ENCODE assay signal across 31 cellular contexts in genomic region chr1:234555390-234556112, GRCh38. TPM values are rescaled to one million over a fixed set of nuclear protein-coding genes. Genes with fewer than 3 reads are reported as not detected.
DNase-seq lines count a peak whose midpoint lies in the region; ATAC-seq, FAIRE-seq and TF ChIP-seq lines count a peak whose summit lies in the region.
"Had no signal": no experiment of that assay in that cellular context is flagged by ENCODE, and none has a peak within 500 bp of the region (broad histone marks: within the 10 kb centered on the region; RNA-seq: fewer than 3 reads in every experiment).

No MANE protein-coding gene starts in this region.

- POLR2A ChIA-PET in K562 (lab: Yijun Ruan, JAX), result interaction anchor here (0.7 to 4.9 kb wide), 9 partner anchors 8 to 57 kb away, joined by 3 to 37 read pairs (median 4); no protein-coding TSS in a partner anchor

- TF ChIP-seq POLR2A in K562 (conservative IDR thresholded peaks at IDR 0.05), result no peak

- H3K36me3 ChIP-seq in K562 (ENCODE audit: control insufficient read depth, insufficient read depth, low read length) (no peaks in the 10 kb centered on the region), rectal smooth muscle tissue (ENCODE audit: control insufficient read depth, insufficient read depth, low read length) (no peaks in the 10 kb centered on the region)
- H3K36me3 ChIP-seq: adrenal gland, brain microvascular endothelial cell, MG63, pancreas, tibial artery had no signal

- no peak for TF ChIP-seq RAD21 in K562 (CRISPR knock-in tag; conservative IDR thresholded peaks at IDR 0.05 in 1 of 2, IDR thresholded peaks at IDR 0.05 in 1 of 2)

- H3K9me1 ChIP-seq in K562 (ENCODE audit: control insufficient read depth, insufficient read depth, low read length), result no peaks in the 10 kb centered on the region

- TF ChIP-seq CTCF in K562 (IDR thresholded peaks at IDR 0.05 in 2 of 3, conservative IDR thresholded peaks at IDR 0.05 in 1 of 3; ENCODE audit: insufficient read depth in 2 of 3, low read depth in 1 of 3, low read length in 3 of 3), result no peak

- CTCF ChIA-PET in K562 (lab: Yijun Ruan, JAX; ENCODE audit: low intra/inter-chr PET ratio), result no interaction called here

- TF ChIP-seq EP300 in K562 (IDR thresholded peaks at IDR 0.05; ENCODE audit: low read length), result no peak

- in situ Hi-C loops in K562 (cut with MboI), result no loop called here

- H3K4me3 ChIP-seq in K562 (no peak overlapping the region), rectal smooth muscle tissue (ENCODE audit: low read length) (no peak overlapping the region)
- H3K4me3 ChIP-seq: adrenal gland, GM23248, MG63, pancreas, PC-9, tibial artery had no signal

- peak; percentile 16 for FAIRE-seq in HTR-8/SVneo (lab: Jason Lieb, UNC)
- no peak for FAIRE-seq in K562 (lab: Jason Lieb, UNC)
- FAIRE-seq: colon, kidney, pancreas, TTC549 had no signal

- peak overlapping the region; percentile 58; the same call in 1 of the 2 replicates for H2AFZ ChIP-seq in K562 (ENCODE audit: low read depth, low read length)
- H2AFZ ChIP-seq: GM23248, PC-9 had no signal

- BruUV-seq in K562 (replicated peaks; lab: Mats Ljungman, UMichigan), result no TSS peak

- H3K4me1 ChIP-seq in K562 (replicated peaks in 1 of 2; ENCODE audit: control insufficient read depth in 2 of 2, insufficient read depth in 2 of 2, low read length in 2 of 2) (peaks cover 32 to 54% of the 10 kb centered on the region in 2 experiments), rectal smooth muscle tissue (ENCODE audit: control insufficient read depth, insufficient read depth, low read length) (peaks cover 19% of the 10 kb centered on the region)
- H3K4me1 ChIP-seq: pancreas had no signal

- WGBS in K562 (ENCODE audit: insufficient coverage, low coverage, missing lambda C conversion rate), result 91% methylated on average over 13 of the region's 13 CpGs

- H3K79me2 ChIP-seq in K562 (ENCODE audit: control insufficient read depth, insufficient read depth, low read length), result no peaks in the 10 kb centered on the region

- no peaks in the 10 kb centered on the region for H3K9me3 ChIP-seq in K562 (replicated peaks; ENCODE audit: control insufficient read depth, insufficient read depth, low read depth, low read length)
- H3K9me3 ChIP-seq: adrenal gland, MG63, pancreas, tibial artery had no signal

- intact Hi-C loops in K562 (cut with micrococcal nuclease), result no loop called here

- no peak for DNase-seq in HTR-8/SVneo (ENCODE audit: insufficient read length, low spot score)
- no peak for DNase-seq in K562 (ENCODE audit: extremely low read depth in 1 of 4, low spot score in 3 of 4)
- peak; percentile 40 for DNase-seq in kidney tubule cell (ENCODE audit: low spot score)
- DNase-seq in NAMALWA (ENCODE audit: low spot score), result no peak
- DNase-seq in SK-N-DZ (ENCODE audit: low spot score), result no peak
- DNase-seq: ACHN; activated CD4-positive, alpha-beta T cell treated with anti-CD3 and anti-CD28 coated beads, Interleukin-2, amount 50 U/mL, for 4 hours; activated naive CD4-positive, alpha-beta T cell treated with Interleukin-2 at 50 U/mL for 16 hours; activated T-cell treated with anti-CD3 and anti-CD28 coated beads, Interleukin-2, amount 50 U/mL, for 72 hours; brain microvascular endothelial cell; CD4-positive, alpha-beta memory T cell; effector CD8-positive, alpha-beta T cell; GM23248; kidney; MG63; midbrain; natural killer cell; NCI-H526; NK-92 treated with Interleukin-12 subunit alpha and Interleukin-12 subunit beta, amount 100 ng/mL, for 24 hours; pancreas; retina; stimulated activated CD4-positive, alpha-beta T cell treated with anti-CD3 and anti-CD28 coated beads, Interleukin-1b, Interleukin-23, amount 100 ng/mL, for 48 hours; T-helper 17 cell; tibial artery had no signal

- H3K27me3 ChIP-seq in K562 (ENCODE audit: control insufficient read depth in 2 of 2, insufficient read depth in 2 of 2, low read length in 2 of 2) (no peaks in the 10 kb centered on the region), rectal smooth muscle tissue (ENCODE audit: control insufficient read depth, insufficient read depth, low read length) (no peaks in the 10 kb centered on the region)
- H3K27me3 ChIP-seq: adrenal gland, brain microvascular endothelial cell, MG63, pancreas, tibial artery had no signal

- no peaks in the 10 kb centered on the region for H4K20me1 ChIP-seq in K562 (replicated peaks; ENCODE audit: control insufficient read depth, insufficient read depth, low read length)

- no peak overlapping the region for H3K4me2 ChIP-seq in K562 (ENCODE audit: insufficient read depth, low read length)
- H3K4me2 ChIP-seq: PC-9 had no signal

- H3K9ac ChIP-seq in K562 (ENCODE audit: insufficient read depth in 1 of 2, low read depth in 2 of 2, low read length in 2 of 2) (peak overlapping the region in 1 of 2 experiments; percentile 66; a peak in 1 of 4 replicates), rectal smooth muscle tissue (ENCODE audit: low read length) (no peak overlapping the region)
- H3K9ac ChIP-seq: GM23248 had no signal

- ATAC-seq in K562 (no peak), HG03196 (IDR thresholded peaks at IDR 0.05; ENCODE audit: unreplicated experiment) (no peak), GM19035 (IDR thresholded peaks at IDR 0.05; ENCODE audit: unreplicated experiment) (no peak)
- ATAC-seq: activated T-cell treated with anti-CD3 and anti-CD28 coated beads, Interleukin-2, amount 50 U/mL, for 72 hours; natural killer cell; T-helper 17 cell had no signal

- H3K27ac ChIP-seq in K562 (ENCODE audit: extremely low read depth, low read depth, low read length) (peak overlapping the region; percentile 32; the same call in 2 of the 3 replicates), rectal smooth muscle tissue (ENCODE audit: low read depth, low read length) (peak overlapping the region; percentile 90)
- H3K27ac ChIP-seq: adrenal gland, brain microvascular endothelial cell, GM23248, pancreas, PC-9 had no signal

TF ChIP-seq in K562, 482 proteins besides CTCF, POLR2A, EP300 and RAD21 (continues in another document):
- TF ChIP-seq MAFG (tag; conservative IDR thresholded peaks at IDR 0.05) (no peak), HBP1 (CRISPR knock-in tag; IDR thresholded peaks at IDR 0.05) (no peak), ZNF57 (CRISPR knock-in tag; IDR thresholded peaks at IDR 0.05) (no peak), ZNF347 (CRISPR knock-in tag; IDR thresholded peaks at IDR 0.05; ENCODE audit: low read depth) (no peak)

RNA-seq across cellular contexts. Expression of gene IRF2BP2, which starts 54.4 kb away (rescaled TPM):
- 23.6 and 29.2 TPM in 2 replicates for total RNA-seq in K562 (2011; cell fraction: chromatin; rRNA removed; ENCODE audit: low replicate concordance)
- total RNA-seq in K562 (2011; cell fraction: nucleolus; rRNA removed), result 17.0 and 26.0 TPM in 2 replicates
- total RNA-seq in K562 (2011; cell fraction: nucleoplasm; rRNA removed), result 17.2 and 26.8 TPM in 2 replicates
- total RNA-seq in K562 (2014; rRNA removed) (24.4 and 38.8 TPM in 2 replicates), K562 (2014; rRNA removed; fragmentation: Illumina TruSeq; extraction: Trizol) (18.4 and 22.1 TPM in 2 replicates), K562 (2015; rRNA removed; fragmentation: Illumina TruSeq; extraction: Trizol) (35.3 and 39.1 TPM in 2 replicates), K562 (2021) (68.4 and 68.6 TPM in 2 replicates)
- polyA plus RNA-seq in K562 (2011; rRNA removed) (7.7 and 18.0 TPM in 2 replicates), K562 (2014; fragmentation: Illumina TruSeq; extraction: Trizol) (47.0 and 60.0 TPM in 2 replicates), K562 (2014; fragmentation: Nextera tagmentation; extraction: Ambion mirVana) (10 to 100 TPM; 11.4 to 18.2 TPM), K562 (2014; rRNA removed) (19.0 and 30.4 TPM in 2 replicates)
- polyA plus RNA-seq in K562 (2011; cell fraction: cytosol; rRNA removed), result 12.4 and 22.0 TPM in 2 replicates
- polyA plus RNA-seq in K562 (2011; cell fraction: nucleus; rRNA removed), result 73.6 and 97.0 TPM in 2 replicates
- 38.3 and 116 TPM in 2 replicates for polyA plus RNA-seq in K562 (2012)
- 10.8 and 16.9 TPM in 2 replicates for polyA minus RNA-seq in K562 (2011; rRNA and poly(A)+ RNA removed)
- 43.5 and 61.6 TPM in 2 replicates for polyA minus RNA-seq in K562 (2011; cell fraction: cytosol; rRNA and poly(A)+ RNA removed)
- 22.5 and 41.3 TPM in 2 replicates for polyA minus RNA-seq in K562 (2011; cell fraction: nucleus; rRNA and poly(A)+ RNA removed)
- 32.0 and 33.3 TPM in 2 replicates for polyA plus RNA-seq in SK-N-DZ (2014; cell fraction: cytosol; rRNA removed)
- 24.3 and 26.1 TPM in 2 replicates for polyA plus RNA-seq in SK-N-DZ (2014; cell fraction: nucleus; rRNA removed)
